Comparison of ENCODE assay signal across 20 cellular contexts in the genomic region with DNA sequence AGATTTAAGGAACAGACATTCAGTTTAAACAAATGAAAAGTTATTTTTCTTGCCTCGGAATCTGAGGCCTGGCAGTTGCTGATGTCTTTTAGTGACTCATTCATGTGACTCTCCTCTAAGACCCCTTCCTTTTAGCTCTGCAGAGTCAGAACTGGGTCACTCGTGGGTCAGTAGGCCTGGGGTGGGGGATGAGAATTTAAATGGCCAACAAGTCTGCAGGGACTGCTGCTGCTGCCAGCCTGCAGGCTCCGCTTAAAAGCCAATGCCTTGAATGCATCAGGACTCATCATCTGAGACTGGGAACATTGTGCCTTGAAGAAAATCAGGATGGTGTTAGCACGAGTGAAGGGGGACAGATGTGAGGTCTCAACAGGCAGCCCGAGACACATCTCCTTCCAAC.
"Had no signal": no experiment of that assay in that cellular context is flagged by ENCODE, and none has a peak within 500 bp of the region (broad histone marks: within the 10 kb centered on the region; RNA-seq: fewer than 3 reads in every experiment).

No MANE protein-coding gene starts in this region.

- H3K27ac ChIP-seq: coronary artery, dorsolateral prefrontal cortex, gastroesophageal sphincter, parathyroid adenoma, psoas muscle, right atrium auricular region, sigmoid colon had no signal

- H3K9ac ChIP-seq: parathyroid adenoma had no signal

- H3K9me3 ChIP-seq: gastroesophageal sphincter, psoas muscle, right atrium auricular region, sigmoid colon had no signal

- H3K27me3 ChIP-seq: dorsolateral prefrontal cortex, right atrium auricular region, sigmoid colon had no signal

- H3K4me3 Mint-ChIP-seq: neural crest cell had no signal

- H2AFZ ChIP-seq: parathyroid adenoma had no signal

- H3K79me2 ChIP-seq: parathyroid adenoma had no signal

- H3K4me1 ChIP-seq: gastroesophageal sphincter, parathyroid adenoma, psoas muscle, right atrium auricular region, sigmoid colon had no signal

- H3K9me3 Mint-ChIP-seq: neural crest cell had no signal

- DNase-seq: central memory CD4-positive, alpha-beta T cell; dorsolateral prefrontal cortex; effector CD8-positive, alpha-beta T cell; foreskin fibroblast; glutamatergic neuron; kidney; left colon; midbrain; psoas muscle; sigmoid colon; small intestine; stimulated activated CD4-positive, alpha-beta T cell treated with anti-CD3 and anti-CD28 coated beads, Interleukin-12 subunit alpha, Interleukin-12 subunit beta, amount 100 ng/mL, for 4 hours; stimulated activated naive CD4-positive, alpha-beta T cell treated with Interleukin-2 at 50 U/mL for 16 hours; trophoblast cell had no signal

- H3K36me3 ChIP-seq: gastroesophageal sphincter, right atrium auricular region, sigmoid colon had no signal

- ATAC-seq: esophagus mucosa, gastroesophageal sphincter, left colon, psoas muscle had no signal

- H3K4me3 ChIP-seq: coronary artery, dorsolateral prefrontal cortex, gastroesophageal sphincter, psoas muscle, right atrium auricular region, sigmoid colon had no signal
